1 cellular context compared by ENCODE assay signal in the genomic region with DNA sequence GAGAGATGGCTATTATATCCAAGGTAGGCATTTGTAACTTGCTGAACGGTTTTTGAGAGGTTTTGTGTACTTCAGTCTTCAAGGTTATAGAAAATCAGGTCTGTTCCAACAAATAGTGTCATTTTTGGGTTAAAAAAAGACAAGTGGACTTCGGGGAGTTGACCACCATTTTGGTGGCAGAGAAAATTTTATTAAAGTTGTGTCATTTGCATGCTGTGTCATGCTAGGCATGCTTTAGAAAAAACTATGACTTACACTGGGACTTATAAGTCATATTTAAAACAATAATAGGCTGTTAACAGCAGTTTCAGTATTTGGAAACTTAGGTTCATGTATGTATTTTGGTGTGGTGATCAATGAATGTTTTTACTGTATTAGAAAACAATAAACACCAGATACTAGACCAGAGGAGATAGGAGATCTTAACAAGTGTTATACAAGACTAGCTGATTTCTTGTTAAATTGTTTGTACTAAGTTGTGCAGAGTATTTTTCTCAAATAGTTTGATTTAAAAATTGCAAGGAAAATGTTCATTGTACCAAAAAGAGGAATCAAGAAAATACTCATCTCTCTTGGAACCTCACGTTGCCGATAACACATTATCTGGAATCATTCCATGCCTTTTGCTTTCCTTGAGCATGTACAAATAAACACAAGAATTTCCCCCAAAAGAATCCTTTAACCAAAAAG.
TF ChIP-seq lines count a peak whose summit lies in the region.

No MANE protein-coding gene starts in this region.

TF ChIP-seq in endothelial cell of umbilical vein, 7 proteins besides CTCF, POLR2A, EP300 and RAD21:
- TF ChIP-seq EZH2 (IDR thresholded peaks at IDR 0.05; ENCODE audit: borderline replicate concordance, low read depth, low read length, severe bottlenecking), result no peak
- no peak for TF ChIP-seq MYC (IDR thresholded peaks at IDR 0.05; ENCODE audit: low read depth, low read length)
- no peak for TF ChIP-seq FOS (IDR thresholded peaks at IDR 0.05; ENCODE audit: borderline replicate concordance, insufficient read depth, low read length)
- TF ChIP-seq, protein P1, sequence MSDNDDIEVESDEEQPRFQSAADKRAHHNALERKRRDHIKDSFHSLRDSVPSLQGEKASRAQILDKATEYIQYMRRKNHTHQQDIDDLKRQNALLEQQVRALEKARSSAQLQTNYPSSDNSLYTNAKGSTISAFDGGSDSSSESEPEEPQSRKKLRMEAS (IDR thresholded peaks at IDR 0.05; ENCODE audit: insufficient read depth, insufficient read length), result no peak
- TF ChIP-seq GATA2 (IDR thresholded peaks at IDR 0.05; ENCODE audit: insufficient read depth, insufficient read length, low read depth, low read length), result no peak
- no peak for TF ChIP-seq POLR2AphosphoS5 (IDR thresholded peaks at IDR 0.05; ENCODE audit: insufficient read depth, low read depth, low read length)
- no peak for TF ChIP-seq JUN (IDR thresholded peaks at IDR 0.05; ENCODE audit: borderline replicate concordance, insufficient read depth, insufficient read length, low read depth)
